In genomic region chr3:189458536-189458935, GRCh38 we compare ENCODE assay signal across 16 cellular contexts.
DNase-seq lines count a peak whose midpoint lies in the region; ATAC-seq and TF ChIP-seq lines count a peak whose summit lies in the region.
"Had no signal": no experiment of that assay in that cellular context is flagged by ENCODE, and none has a peak within 500 bp of the region (broad histone marks: within the 10 kb centered on the region; RNA-seq: fewer than 3 reads in every experiment).

No MANE protein-coding gene starts in this region.

- no peaks in the 10 kb centered on the region for H3K9me3 ChIP-seq in SK-N-SH
- H3K9me3 ChIP-seq: upper lobe of left lung had no signal

- no peaks in the 10 kb centered on the region for H3K79me2 ChIP-seq in SK-N-SH (ENCODE audit: insufficient read depth)

- H3F3A ChIP-seq in SK-N-SH (replicated peaks; ENCODE audit: insufficient read depth): no peaks in the 10 kb centered on the region

- H4K20me1 ChIP-seq in SK-N-SH (ENCODE audit: insufficient read depth): no peaks in the 10 kb centered on the region

- no peak overlapping the region for H2AFZ ChIP-seq in SK-N-SH (ENCODE audit: low read depth)

- no peak for TF ChIP-seq RAD21 in SK-N-SH (IDR thresholded peaks at IDR 0.05; ENCODE audit: low read length)

- H3K4me1 ChIP-seq in SK-N-SH (ENCODE audit: control insufficient read depth in 1 of 2, insufficient read depth in 2 of 2, low read depth in 1 of 2, low read length in 1 of 2): peaks cover 0 to 4% of the 10 kb centered on the region in 2 experiments; a peak in 1 of 4 replicates
- H3K4me1 ChIP-seq: upper lobe of left lung had no signal

- ATAC-seq in GM19397 (IDR thresholded peaks at IDR 0.05; ENCODE audit: unreplicated experiment) (no peak), HG03565 (IDR thresholded peaks at IDR 0.05; ENCODE audit: unreplicated experiment) (no peak)
- ATAC-seq: activated CD8-positive, alpha-beta T cell treated with anti-CD3 and anti-CD28 coated beads for 36 hours had no signal

- H3K27ac ChIP-seq in C4-2B (peak overlapping the region; percentile 27; the same call in 1 of the 2 replicates), SK-N-SH (ENCODE audit: low read depth in 2 of 2, low read length in 1 of 2) (no peak overlapping the region)
- H3K27ac ChIP-seq: dorsolateral prefrontal cortex, upper lobe of left lung had no signal

- H3K36me3 ChIP-seq in SK-N-SH (replicated peaks in 1 of 2; ENCODE audit: control insufficient read depth in 1 of 2, insufficient read depth in 2 of 2, low read length in 1 of 2): no peaks in the 10 kb centered on the region
- H3K36me3 ChIP-seq: heart left ventricle, upper lobe of left lung had no signal

- H3K9ac ChIP-seq in SK-N-SH: no peak overlapping the region

- H3K27me3 ChIP-seq in SK-N-SH (ENCODE audit: insufficient read depth): no peaks in the 10 kb centered on the region
- H3K27me3 ChIP-seq: heart left ventricle, upper lobe of left lung had no signal

- POLR2A ChIA-PET in SK-N-SH (lab: Yijun Ruan, JAX): no interaction called here

- CTCF ChIA-PET in SK-N-SH (lab: Yijun Ruan, JAX): no interaction called here

- TF ChIP-seq CTCF in C4-2B (conservative IDR thresholded peaks at IDR 0.05) (no peak), SK-N-SH (IDR thresholded peaks at IDR 0.05) (no peak)

- no peak overlapping the region for H3K4me2 ChIP-seq in SK-N-SH

- no peaks in the 10 kb centered on the region for H3K9me2 ChIP-seq in SK-N-SH

- DNase-seq in HuH-7 (ENCODE audit: low spot score) (peak; percentile 14), SK-N-SH (peak; percentile 64), islet precursor cell (peak; percentile 84), T-helper 1 cell (no peak)
- no peak for DNase-seq in activated CD8-positive, alpha-beta memory T cell treated with anti-CD3 and anti-CD28 coated beads, Interleukin-2, amount 50 U/mL, for 48 hours
- DNase-seq: activated CD8-positive, alpha-beta T cell treated with anti-CD3 and anti-CD28 coated beads for 36 hours; activated naive CD4-positive, alpha-beta T cell treated with anti-CD3 and anti-CD28 coated beads, Interleukin-2, amount 10 ng/mL, durations not matched to agents 7 days and 5 days; AML-193; dorsolateral prefrontal cortex; NK-92 treated with Interleukin-12 subunit alpha and Interleukin-12 subunit beta, amount 100 ng/mL, for 24 hours; T-helper 2 cell; upper lobe of left lung had no signal

- peak in 1 of 2 experiments; percentile 55; a peak in 2 of 4 replicates for TF ChIP-seq EP300 in SK-N-SH (IDR thresholded peaks at IDR 0.05; ENCODE audit: borderline replicate concordance in 1 of 2, low read depth in 1 of 2, low read length in 1 of 2)

- H3K4me3 ChIP-seq in SK-N-SH (ENCODE audit: low read depth in 2 of 2, low read length in 1 of 2): no peak overlapping the region
- H3K4me3 ChIP-seq: dorsolateral prefrontal cortex, heart left ventricle, upper lobe of left lung had no signal

- 13% methylated on average over 7 of the region's 7 CpGs for WGBS in SK-N-SH (ENCODE audit: low lambda C conversion rate)

TF ChIP-seq in SK-N-SH, 30 proteins besides CTCF, POLR2A, EP300 and RAD21 (continues in another document):
- TF ChIP-seq YY1 (IDR thresholded peaks at IDR 0.05; ENCODE audit: low read depth): no peak
- no peak for TF ChIP-seq REST (IDR thresholded peaks at IDR 0.05; ENCODE audit: low read depth, low read length)
- no peak for TF ChIP-seq EZH2phosphoT487 (IDR thresholded peaks at IDR 0.05; ENCODE audit: borderline replicate concordance, low read depth)
- no peak for TF ChIP-seq ZBTB33 (IDR thresholded peaks at IDR 0.05; ENCODE audit: borderline replicate concordance, low read depth)
- no peak for TF ChIP-seq SIN3A (IDR thresholded peaks at IDR 0.05; ENCODE audit: borderline replicate concordance, low read depth, low read length)
- TF ChIP-seq RFX5 (IDR thresholded peaks at IDR 0.05; ENCODE audit: low read length): no peak
- no peak for TF ChIP-seq TEAD4 (IDR thresholded peaks at IDR 0.05; ENCODE audit: borderline replicate concordance, insufficient read depth)
- TF ChIP-seq IRF3 (IDR thresholded peaks at IDR 0.05; ENCODE audit: low read depth, low read length): no peak
- no peak for TF ChIP-seq FOSL2 (IDR thresholded peaks at IDR 0.05; ENCODE audit: borderline replicate concordance, low read depth)
- peak; percentile 97 for TF ChIP-seq GATA2 (CRISPR knock-in tag; IDR thresholded peaks at IDR 0.05)
- no peak for TF ChIP-seq NRF1 (IDR thresholded peaks at IDR 0.05; ENCODE audit: low read depth, low read length)
- TF ChIP-seq RXRA (IDR thresholded peaks at IDR 0.05; ENCODE audit: borderline replicate concordance, low read depth): no peak
- no peak for TF ChIP-seq GABPA (IDR thresholded peaks at IDR 0.05; ENCODE audit: low read depth)
- TF ChIP-seq JUND (IDR thresholded peaks at IDR 0.05): no peak
- peak; percentile 68; the same call in 1 of the 2 replicates for TF ChIP-seq RCOR1 (IDR thresholded peaks at IDR 0.05; ENCODE audit: low read length)
- no peak for TF ChIP-seq ELF1 (IDR thresholded peaks at IDR 0.05)
- TF ChIP-seq FOXJ3 (CRISPR knock-in tag; IDR thresholded peaks at IDR 0.05): 0 out of 2 replicates have a peak, but pooled peaks have one; percentile 39
- no peak for TF ChIP-seq PBX3 (IDR thresholded peaks at IDR 0.05)
- no peak for TF ChIP-seq SMC3 (IDR thresholded peaks at IDR 0.05; ENCODE audit: low read depth, low read length)
- no peak for TF ChIP-seq CHD2 (IDR thresholded peaks at IDR 0.05; ENCODE audit: low read length, partially characterized antibody)
- TF ChIP-seq USF2 (IDR thresholded peaks at IDR 0.05; ENCODE audit: borderline replicate concordance, low read depth, low read length): no peak

Comparison
In these comparisons a context has a peak if more than half of its experiments do, and no peak if none do; other contexts are left out.
1. DNase-seq: peak in HuH-7 (single experiment), SK-N-SH (single experiment) and islet precursor cell (single experiment); none in activated CD8-positive, alpha-beta memory T cell treated with anti-CD3 and anti-CD28 coated beads, Interleukin-2, amount 50 U/mL, for 48 hours (single experiment) and T-helper 1 cell (0 of 5).